In the genomic region with DNA sequence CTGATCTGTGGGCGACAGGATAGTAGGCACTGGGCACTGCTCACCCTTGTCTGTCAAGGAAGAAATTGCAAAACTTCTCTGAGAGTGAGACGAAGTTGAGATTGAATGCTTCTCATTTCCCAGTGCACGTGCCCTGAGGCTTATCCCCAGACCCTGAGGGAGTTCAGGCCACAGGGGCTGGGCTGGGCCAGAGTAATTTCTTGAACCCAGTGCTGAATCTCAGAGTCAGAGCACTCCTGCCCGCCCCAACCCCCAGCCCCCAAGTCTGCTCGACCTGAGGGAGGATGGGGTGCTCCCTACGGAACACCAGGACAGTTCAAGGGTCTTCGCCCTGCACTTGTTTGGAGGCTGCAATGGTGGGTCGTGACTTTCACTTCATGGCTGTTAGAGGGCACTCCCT, we compare ENCODE assay signal across 4 cellular contexts. TPM values are rescaled to one million over a fixed set of nuclear protein-coding genes. Genes with fewer than 3 reads are reported as not detected.
"Had no signal": no experiment of that assay in that cellular context is flagged by ENCODE, and none has a peak within 500 bp of the region (broad histone marks: within the 10 kb centered on the region; RNA-seq: fewer than 3 reads in every experiment).

No MANE protein-coding gene starts in this region.

RNA-seq across cellular contexts. Expression of gene KCNJ18, which starts 17.7 kb away (rescaled TPM):
- total RNA-seq: LHCN-M2, M059J, MCF 10A, NCI-H460 had no signal
